In the genomic region with DNA sequence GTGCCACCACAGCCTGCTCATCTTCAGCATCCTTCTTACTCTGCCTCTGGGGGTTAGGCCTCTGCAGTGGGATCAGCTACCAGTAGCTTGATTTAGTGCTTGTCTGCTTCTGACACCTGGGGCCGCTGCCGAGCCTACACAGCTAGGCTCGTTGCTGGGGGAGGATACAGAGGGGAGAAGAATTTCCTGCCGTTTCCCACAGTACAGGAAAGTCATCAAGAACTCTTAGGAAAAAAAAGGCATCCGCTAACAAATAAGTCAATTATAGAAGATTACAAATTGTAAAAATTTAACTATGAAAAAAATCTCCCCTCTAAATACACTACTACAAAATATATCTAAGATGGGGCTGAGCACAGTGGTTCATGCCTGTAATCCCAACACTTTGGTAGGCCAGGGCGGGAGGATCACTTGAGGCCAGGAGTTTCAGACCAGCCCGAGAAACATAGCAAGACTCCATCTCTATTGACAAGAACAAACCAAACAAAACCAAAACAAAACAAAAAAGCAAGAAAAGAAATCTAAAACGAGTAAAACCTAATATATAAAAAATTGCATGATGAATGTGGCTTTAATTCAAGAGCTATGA, we compare ENCODE assay signal across 10 cellular contexts. TPM values are rescaled to one million over a fixed set of nuclear protein-coding genes. Genes with fewer than 3 reads are reported as not detected.
DNase-seq lines count a peak whose midpoint lies in the region; ATAC-seq, FAIRE-seq and TF ChIP-seq lines count a peak whose summit lies in the region.
"Had no signal": no experiment of that assay in that cellular context is flagged by ENCODE, and none has a peak within 500 bp of the region (broad histone marks: within the 10 kb centered on the region; RNA-seq: fewer than 3 reads in every experiment).

No MANE protein-coding gene starts in this region.

- no peak overlapping the region for H3K4me3 Mint-ChIP-seq in endothelial cell (ENCODE audit: unreplicated experiment)
- no peak overlapping the region for H3K4me3 Mint-ChIP-seq in nephron
- H3K4me3 Mint-ChIP-seq: CD4-positive, alpha-beta T cell had no signal

- peak; percentile 56 for ATAC-seq in HG03521 (IDR thresholded peaks at IDR 0.05; ENCODE audit: unreplicated experiment)
- no peak for ATAC-seq in GM21515 (IDR thresholded peaks at IDR 0.05; ENCODE audit: unreplicated experiment)

- H3K9me3 Mint-ChIP-seq in endothelial cell (ENCODE audit: unreplicated experiment): peaks cover 4% of the 10 kb centered on the region
- H3K9me3 Mint-ChIP-seq in nephron: peaks cover 10% of the 10 kb centered on the region

- H3K4me1 Mint-ChIP-seq in endothelial cell (ENCODE audit: unreplicated experiment) (peaks cover 57% of the 10 kb centered on the region), nephron (peaks cover 37% of the 10 kb centered on the region)

- H3K27ac Mint-ChIP-seq in endothelial cell (ENCODE audit: unreplicated experiment): peak overlapping the region; percentile 90
- H3K27ac Mint-ChIP-seq in nephron: peak overlapping the region; percentile 30 to 56 (median 49)
- H3K27ac Mint-ChIP-seq: CD4-positive, alpha-beta T cell had no signal

- TF ChIP-seq CTCF in AG09319 (IDR thresholded peaks at IDR 0.05; ENCODE audit: low read depth, low read length) (peak; percentile 8; the same call in 1 of the 2 replicates), endothelial cell (IDR thresholded peaks at IDR 0.05; ENCODE audit: unreplicated experiment) (no peak), nephron (IDR thresholded peaks at IDR 0.05; ENCODE audit: unreplicated experiment in 3 of 3) (peak in 1 of 3 experiments; percentile 14)

- no peak for FAIRE-seq in GM19239 (lab: Jason Lieb, UNC)
- FAIRE-seq: bronchial epithelial cell had no signal

- peaks cover 6% of the 10 kb centered on the region for H3K27me3 Mint-ChIP-seq in endothelial cell (ENCODE audit: unreplicated experiment)
- no peaks in the 10 kb centered on the region for H3K27me3 Mint-ChIP-seq in nephron (ENCODE audit: low read depth)
- H3K27me3 Mint-ChIP-seq: CD4-positive, alpha-beta T cell had no signal

- DNase-seq in AG09319 (ENCODE audit: extremely low read depth, low read depth) (no peak), endothelial cell (ENCODE audit: low spot score) (peak; percentile 52), DMS 273 (lab: John Stamatoyannopoulos, UW; ENCODE audit: unreplicated experiment) (no peak), GM19239 (ENCODE audit: insufficient read length, low spot score) (no peak), COLO668 (lab: John Stamatoyannopoulos, UW; ENCODE audit: unreplicated experiment) (no peak)
- DNase-seq: CD4-positive, alpha-beta T cell had no signal

- H3K36me3 Mint-ChIP-seq in endothelial cell (ENCODE audit: low read depth, unreplicated experiment): peaks cover 8% of the 10 kb centered on the region
- peaks cover 24% of the 10 kb centered on the region for H3K36me3 Mint-ChIP-seq in nephron (ENCODE audit: low read depth)

RNA-seq across cellular contexts. Expression of gene LATS2, which starts 26.7 kb away (rescaled TPM):
- 29.8 TPM for total RNA-seq in endothelial cell (ENCODE audit: unreplicated experiment)
